Comparison of ENCODE assay signal across 8 cellular contexts in the genomic region with DNA sequence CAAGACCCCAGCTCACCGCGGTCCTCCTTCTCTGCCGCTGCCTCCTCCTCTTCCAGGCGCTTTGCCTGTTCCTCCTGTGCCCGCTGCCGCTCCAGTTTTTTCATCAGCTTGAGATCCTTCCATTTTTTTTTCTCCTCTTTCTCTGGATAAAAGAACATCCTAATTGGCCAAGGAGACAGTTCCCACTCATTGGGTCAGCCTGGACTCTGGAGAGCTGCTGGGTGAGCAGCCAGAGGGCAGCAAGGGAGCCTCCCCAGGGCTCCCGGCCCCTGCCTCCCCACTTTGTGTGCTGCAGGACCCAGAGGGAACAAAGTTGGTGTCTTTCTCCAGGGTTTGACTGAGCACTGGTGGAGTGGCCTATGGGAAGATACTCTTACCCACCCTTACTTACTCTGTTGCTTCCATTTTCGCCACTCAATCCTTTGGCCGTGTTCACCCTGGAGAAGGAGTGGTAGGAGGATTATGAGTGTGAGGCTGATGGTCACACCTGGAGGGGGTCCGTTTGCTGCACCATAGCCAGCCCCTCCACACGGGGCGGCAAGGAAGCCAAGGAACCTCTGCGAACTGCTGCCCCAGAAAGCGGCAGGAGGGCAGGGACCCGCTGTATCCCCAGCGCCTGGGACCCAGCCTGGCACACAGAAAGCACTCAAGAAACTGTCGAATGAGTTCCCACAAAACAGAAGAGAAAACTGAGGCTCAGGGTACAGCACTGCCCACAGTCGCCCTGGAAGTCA. TPM values are rescaled to one million over a fixed set of nuclear protein-coding genes. Genes with fewer than 3 reads are reported as not detected.
DNase-seq lines count a peak whose midpoint lies in the region; ATAC-seq, FAIRE-seq and TF ChIP-seq lines count a peak whose summit lies in the region.

No MANE protein-coding gene starts in this region.

- BruUV-seq in K562 (replicated peaks; lab: Mats Ljungman, UMichigan) = TSS peak; percentile 54

- TF ChIP-seq POLR2A in K562 (conservative IDR thresholded peaks at IDR 0.05) (no peak), GM18505 (IDR thresholded peaks at IDR 0.05; ENCODE audit: borderline replicate concordance, extremely low read depth, insufficient read depth, insufficient read length) (no peak)

- peak overlapping the region; percentile 95 for H3K56ac ChIP-seq in mesendoderm (ENCODE audit: low read length)

- peak overlapping the region; percentile 82 for H3K9ac ChIP-seq in ES-I3 (ENCODE audit: low read depth, low read length)
- H3K9ac ChIP-seq in K562 (ENCODE audit: insufficient read depth in 1 of 2, low read depth in 2 of 2, low read length in 2 of 2) = peak overlapping the region; percentile 82 to 97
- peak overlapping the region; percentile 90 for H3K9ac ChIP-seq in mesendoderm (ENCODE audit: low read length)

- no peak overlapping the region for H3K18ac ChIP-seq in mesendoderm (ENCODE audit: low read length)

- H3K36me3 ChIP-seq in ES-I3 (ENCODE audit: insufficient read depth, low read length) = peaks cover 16% of the 10 kb centered on the region; the same call in 1 of the 2 replicates
- peaks cover 59% of the 10 kb centered on the region; the same call in 2 of the 3 replicates for H3K36me3 ChIP-seq in K562 (ENCODE audit: control insufficient read depth, insufficient read depth, low read length)
- H3K36me3 ChIP-seq in mesendoderm (ENCODE audit: control insufficient read depth, insufficient read depth, low read length) = peaks cover 9% of the 10 kb centered on the region

- peak overlapping the region; percentile 92 for H3K4me2 ChIP-seq in K562 (ENCODE audit: insufficient read depth, low read length)
- H3K4me2 ChIP-seq in mesendoderm (ENCODE audit: low read length) = peak overlapping the region; percentile 85

- H3K4me3 ChIP-seq in K562 = peak overlapping the region; percentile 80
- peak overlapping the region; percentile 86 for H3K4me3 ChIP-seq in mesendoderm (ENCODE audit: low read length)

- peak in 1 of 3 experiments; percentile 18; a peak in 2 of 6 replicates for TF ChIP-seq CTCF in K562 (IDR thresholded peaks at IDR 0.05 in 2 of 3, conservative IDR thresholded peaks at IDR 0.05 in 1 of 3; ENCODE audit: insufficient read depth in 2 of 3, low read depth in 1 of 3, low read length in 3 of 3)

- H4K5ac ChIP-seq in mesendoderm (ENCODE audit: low read length) = no peak overlapping the region

- ATAC-seq in HG03175 (IDR thresholded peaks at IDR 0.05; ENCODE audit: unreplicated experiment) (peak; percentile 11), K562 (peak; percentile 14), GM18505 (IDR thresholded peaks at IDR 0.05; ENCODE audit: unreplicated experiment) (no peak), HG03432 (IDR thresholded peaks at IDR 0.05; ENCODE audit: unreplicated experiment) (no peak)

- WGBS in K562 (ENCODE audit: insufficient coverage, low coverage, missing lambda C conversion rate) = 24% methylated on average over 18 of the region's 18 CpGs
- no CpG with 5 or more reads among the region's 18 CpGs for WGBS in mesendoderm (ENCODE audit: extremely low coverage, insufficient coverage, low lambda C conversion rate)

- peak overlapping the region; percentile 82 for H2AFZ ChIP-seq in K562 (ENCODE audit: low read depth, low read length)

- H3K79me1 ChIP-seq in mesendoderm (ENCODE audit: low read length) = peaks cover 8% of the 10 kb centered on the region

- H3K4me1 ChIP-seq in ES-I3 (ENCODE audit: insufficient read depth, low read length) (no peaks in the 10 kb centered on the region), K562 (replicated peaks in 1 of 2; ENCODE audit: control insufficient read depth in 2 of 2, insufficient read depth in 2 of 2, low read length in 2 of 2) (peaks cover 5 to 36% of the 10 kb centered on the region in 2 experiments; a peak in 4 of 5 replicates), mesendoderm (ENCODE audit: control insufficient read depth, low read depth, low read length) (no peaks in the 10 kb centered on the region)

- intact Hi-C loops in K562 (cut with micrococcal nuclease) = loop anchor here (1.0 kb wide), 1 partner anchor 16 kb away; no protein-coding TSS in a partner anchor

- H3K79me2 ChIP-seq in K562 (ENCODE audit: control insufficient read depth, insufficient read depth, low read length) = peaks cover 17% of the 10 kb centered on the region
- peaks cover 7% of the 10 kb centered on the region for H3K79me2 ChIP-seq in mesendoderm (ENCODE audit: control insufficient read depth, insufficient read depth, low read length)

- H3K27me3 ChIP-seq in K562 (ENCODE audit: control insufficient read depth in 2 of 2, insufficient read depth in 2 of 2, low read length in 2 of 2) (no peaks in the 10 kb centered on the region), mesendoderm (ENCODE audit: insufficient read depth, low read length, poor library complexity) (no peaks in the 10 kb centered on the region)

- CTCF ChIA-PET in K562 (lab: Yijun Ruan, JAX; ENCODE audit: low intra/inter-chr PET ratio) = no interaction called here

- TF ChIP-seq RAD21 in K562 (CRISPR knock-in tag; conservative IDR thresholded peaks at IDR 0.05 in 1 of 2, IDR thresholded peaks at IDR 0.05 in 1 of 2) = no peak

- H3K27ac ChIP-seq in K562 (ENCODE audit: extremely low read depth, low read depth, low read length) = peak overlapping the region; percentile 73
- H3K27ac ChIP-seq in mesendoderm (ENCODE audit: low read depth, low read length) = peak overlapping the region; percentile 46

- POLR2A ChIA-PET in K562 (lab: Yijun Ruan, JAX) = interaction anchor here (0.6 to 2.6 kb wide), 7 partner anchors 8 to 274 kb away, joined by 3 to 48 read pairs (median 3); a partner anchor contains a TSS

- no peak overlapping the region for H4K8ac ChIP-seq in mesendoderm (ENCODE audit: low read depth, low read length)

- no peak overlapping the region for H2BK15ac ChIP-seq in mesendoderm (replicated peaks; ENCODE audit: low read depth)

- no peaks in the 10 kb centered on the region for H4K20me1 ChIP-seq in K562 (replicated peaks; ENCODE audit: control insufficient read depth, insufficient read depth, low read length)

- no peak overlapping the region for H2BK120ac ChIP-seq in mesendoderm (ENCODE audit: low read depth, low read length)

- H2BK5ac ChIP-seq in mesendoderm (ENCODE audit: low read length) = no peak overlapping the region

- H3K9me3 ChIP-seq in ES-I3 (ENCODE audit: control insufficient read depth, insufficient read depth, low read length) (no peaks in the 10 kb centered on the region), K562 (replicated peaks; ENCODE audit: control insufficient read depth, insufficient read depth, low read depth, low read length) (no peaks in the 10 kb centered on the region)

- no peak overlapping the region for H2AK5ac ChIP-seq in mesendoderm (ENCODE audit: low read length)

- H3K23ac ChIP-seq in mesendoderm (ENCODE audit: low read length) = no peak overlapping the region

- in situ Hi-C loops in K562 (cut with MboI) = no loop called here

- no peak for TF ChIP-seq EP300 in K562 (IDR thresholded peaks at IDR 0.05; ENCODE audit: low read length)

- FAIRE-seq in K562 (lab: Jason Lieb, UNC) = no peak

- peak overlapping the region; percentile 66 for H3K4ac ChIP-seq in mesendoderm (ENCODE audit: low read depth, low read length)

- peak in 1 of 4 experiments; percentile 30 for DNase-seq in K562 (ENCODE audit: extremely low read depth in 1 of 4, low spot score in 3 of 4)
- no peak for DNase-seq in mesendoderm
- DNase-seq in DMS79 treated with DMSO at 0.1 percent for 48 hours (lab: John Stamatoyannopoulos, UW) = no peak
- DNase-seq in SIG-M5 treated with dmso at 0.1 percent for 504 hours (lab: John Stamatoyannopoulos, UW; ENCODE audit: unreplicated experiment) = no peak

- H3K9me1 ChIP-seq in K562 (ENCODE audit: control insufficient read depth, insufficient read depth, low read length) = no peaks in the 10 kb centered on the region

RNA-seq across cellular contexts. Expression of a gene that starts 0.7 kb away (rescaled TPM):
- 36.0 and 123 TPM in 2 replicates for total RNA-seq in K562 (2011; cell fraction: chromatin; rRNA removed; ENCODE audit: low replicate concordance)
- 67.4 and 74.2 TPM in 2 replicates for total RNA-seq in K562 (2011; cell fraction: nucleolus; rRNA removed)
- total RNA-seq in K562 (2011; cell fraction: nucleoplasm; rRNA removed) = 36.3 and 47.1 TPM in 2 replicates
- total RNA-seq in K562 (2014; rRNA removed) (42.9 and 51.1 TPM in 2 replicates), K562 (2014; rRNA removed; fragmentation: Illumina TruSeq; extraction: Trizol) (12.1 and 20.6 TPM in 2 replicates), K562 (2015; rRNA removed; fragmentation: Illumina TruSeq; extraction: Trizol) (29.5 and 33.6 TPM in 2 replicates), K562 (2021) (121 and 133 TPM in 2 replicates)
- polyA plus RNA-seq in K562 (2011; rRNA removed) (50.5 and 79.2 TPM in 2 replicates), K562 (2014; fragmentation: Illumina TruSeq; extraction: Trizol) (37.4 and 49.5 TPM in 2 replicates), K562 (2014; fragmentation: Nextera tagmentation; extraction: Ambion mirVana) (10 to 100 TPM; 10.6 to 13.2 TPM), K562 (2014; rRNA removed) (45.2 and 71.9 TPM in 2 replicates)
- polyA plus RNA-seq in K562 (2011; cell fraction: cytosol; rRNA removed) = 59.3 and 94.1 TPM in 2 replicates
- 201 and 270 TPM in 2 replicates for polyA plus RNA-seq in K562 (2011; cell fraction: nucleus; rRNA removed)
- polyA plus RNA-seq in K562 (2012) = 54.2 and 74.3 TPM in 2 replicates
- polyA minus RNA-seq in K562 (2011; rRNA and poly(A)+ RNA removed) = 20.6 and 27.5 TPM in 2 replicates
- polyA minus RNA-seq in K562 (2011; cell fraction: cytosol; rRNA and poly(A)+ RNA removed) = 24.1 and 29.0 TPM in 2 replicates
- polyA minus RNA-seq in K562 (2011; cell fraction: nucleus; rRNA and poly(A)+ RNA removed) = 23.0 and 42.3 TPM in 2 replicates
- polyA plus RNA-seq in mesendoderm (2013, experiment 1 of 2) = 22.9 TPM
- 22.4 TPM for polyA plus RNA-seq in mesendoderm (2013, experiment 2 of 2)

RNA-seq across cellular contexts. Expression of a gene that starts 10.6 kb away (rescaled TPM):
- total RNA-seq in K562 (2011; cell fraction: chromatin; rRNA removed; ENCODE audit: low replicate concordance) = 4.9 and 20.6 TPM in 2 replicates
- 39.7 and 40.4 TPM in 2 replicates for total RNA-seq in K562 (2011; cell fraction: nucleolus; rRNA removed)
- total RNA-seq in K562 (2011; cell fraction: nucleoplasm; rRNA removed) = 11.4 and 14.2 TPM in 2 replicates
- total RNA-seq in K562 (2014; rRNA removed) (91.0 and 99.6 TPM in 2 replicates), K562 (2014; rRNA removed; fragmentation: Illumina TruSeq; extraction: Trizol) (6.3 and 8.8 TPM in 2 replicates), K562 (2015; rRNA removed; fragmentation: Illumina TruSeq; extraction: Trizol) (25.5 and 26.3 TPM in 2 replicates), K562 (2021) (83.2 and 84.9 TPM in 2 replicates)
- polyA plus RNA-seq in K562 (2011; rRNA removed) (30.0 and 42.1 TPM in 2 replicates), K562 (2014; fragmentation: Illumina TruSeq; extraction: Trizol) (8.7 and 16.3 TPM in 2 replicates), K562 (2014; fragmentation: Nextera tagmentation; extraction: Ambion mirVana) (1 to 10 TPM; 1.2 to 3.8 TPM), K562 (2014; rRNA removed) (77.2 and 80.2 TPM in 2 replicates)
- polyA plus RNA-seq in K562 (2011; cell fraction: cytosol; rRNA removed) = 52.4 and 156 TPM in 2 replicates
- polyA plus RNA-seq in K562 (2011; cell fraction: nucleus; rRNA removed) = 58.2 and 77.0 TPM in 2 replicates
- polyA plus RNA-seq in K562 (2012) = 34.3 and 45.7 TPM in 2 replicates
- polyA minus RNA-seq in K562 (2011; rRNA and poly(A)+ RNA removed) = 10.2 and 12.4 TPM in 2 replicates
- polyA minus RNA-seq in K562 (2011; cell fraction: cytosol; rRNA and poly(A)+ RNA removed) = 23.4 and 24.1 TPM in 2 replicates
- 16.2 and 20.6 TPM in 2 replicates for polyA minus RNA-seq in K562 (2011; cell fraction: nucleus; rRNA and poly(A)+ RNA removed)
- polyA plus RNA-seq in mesendoderm (2013, experiment 1 of 2) = 9.6 TPM
- 9.5 TPM for polyA plus RNA-seq in mesendoderm (2013, experiment 2 of 2)

RNA-seq across cellular contexts. Expression of a gene that starts 41.8 kb away (rescaled TPM):
- total RNA-seq in K562 (2011; cell fraction: chromatin; rRNA removed; ENCODE audit: low replicate concordance) = 18.2 and 40.1 TPM in 2 replicates
- total RNA-seq in K562 (2011; cell fraction: nucleolus; rRNA removed) = 20.8 and 24.3 TPM in 2 replicates
- total RNA-seq in K562 (2011; cell fraction: nucleoplasm; rRNA removed) = 19.8 and 21.3 TPM in 2 replicates
- 9.9 and 16.6 TPM in 2 replicates for total RNA-seq in K562 (2014; rRNA removed)
- total RNA-seq in K562 (2014; rRNA removed; fragmentation: Illumina TruSeq; extraction: Trizol) = 8.0 and 10.5 TPM in 2 replicates
- total RNA-seq in K562 (2015; rRNA removed; fragmentation: Illumina TruSeq; extraction: Trizol) = 11.4 TPM in 2 replicates
- total RNA-seq in K562 (2021) = 24.4 and 27.5 TPM in 2 replicates
- 21.7 and 24.9 TPM in 2 replicates for polyA plus RNA-seq in K562 (2011; rRNA removed)
- polyA plus RNA-seq in K562 (2011; cell fraction: cytosol; rRNA removed) = 22.3 and 28.3 TPM in 2 replicates
- 27.4 and 32.4 TPM in 2 replicates for polyA plus RNA-seq in K562 (2011; cell fraction: nucleus; rRNA removed)
- polyA plus RNA-seq in K562 (2012) = 22.9 and 34.5 TPM in 2 replicates
- polyA plus RNA-seq in K562 (2014; fragmentation: Illumina TruSeq; extraction: Trizol) = 28.7 and 30.5 TPM in 2 replicates
- polyA plus RNA-seq in K562 (2014; fragmentation: Nextera tagmentation; extraction: Ambion mirVana) = 1 to 10 TPM; 2.3 to 3.0 TPM
- 14.3 and 18.6 TPM in 2 replicates for polyA plus RNA-seq in K562 (2014; rRNA removed)
- polyA minus RNA-seq in K562 (2011; rRNA and poly(A)+ RNA removed) = 15.3 and 16.0 TPM in 2 replicates
- 6.4 and 6.9 TPM in 2 replicates for polyA minus RNA-seq in K562 (2011; cell fraction: cytosol; rRNA and poly(A)+ RNA removed)
- 7.1 and 10.0 TPM in 2 replicates for polyA minus RNA-seq in K562 (2011; cell fraction: nucleus; rRNA and poly(A)+ RNA removed)
- 19.4 TPM for polyA plus RNA-seq in mesendoderm (2013, experiment 1 of 2)
- 19.3 TPM for polyA plus RNA-seq in mesendoderm (2013, experiment 2 of 2)

RNA-seq across cellular contexts. Expression of a gene that starts 52.9 kb away (rescaled TPM):
- 34.0 and 59.4 TPM in 2 replicates for total RNA-seq in K562 (2011; cell fraction: chromatin; rRNA removed; ENCODE audit: low replicate concordance)
- total RNA-seq in K562 (2011; cell fraction: nucleolus; rRNA removed) = 26.8 and 33.7 TPM in 2 replicates
- 23.8 and 32.1 TPM in 2 replicates for total RNA-seq in K562 (2011; cell fraction: nucleoplasm; rRNA removed)
- 11.1 and 16.0 TPM in 2 replicates for total RNA-seq in K562 (2014; rRNA removed)
- total RNA-seq in K562 (2014; rRNA removed; fragmentation: Illumina TruSeq; extraction: Trizol) = 6.5 and 8.8 TPM in 2 replicates
- 8.5 and 9.2 TPM in 2 replicates for total RNA-seq in K562 (2015; rRNA removed; fragmentation: Illumina TruSeq; extraction: Trizol)
- total RNA-seq in K562 (2021) = 11.7 and 14.7 TPM in 2 replicates
- 16.1 and 20.2 TPM in 2 replicates for polyA plus RNA-seq in K562 (2011; rRNA removed)
- 21.7 and 22.5 TPM in 2 replicates for polyA plus RNA-seq in K562 (2011; cell fraction: cytosol; rRNA removed)
- polyA plus RNA-seq in K562 (2011; cell fraction: nucleus; rRNA removed) = 41.4 and 54.7 TPM in 2 replicates
- polyA plus RNA-seq in K562 (2012) = 9.8 and 19.5 TPM in 2 replicates
- polyA plus RNA-seq in K562 (2014; fragmentation: Illumina TruSeq; extraction: Trizol) = 13.4 and 14.8 TPM in 2 replicates
- polyA plus RNA-seq in K562 (2014; fragmentation: Nextera tagmentation; extraction: Ambion mirVana) = 10 to 100 TPM in 1 of 2 experiments, 1 to 10 TPM in 1; 6.4 to 11.0 TPM
- 16.8 and 21.8 TPM in 2 replicates for polyA plus RNA-seq in K562 (2014; rRNA removed)
- polyA minus RNA-seq in K562 (2011; rRNA and poly(A)+ RNA removed) = 6.0 and 7.0 TPM in 2 replicates
- polyA minus RNA-seq in K562 (2011; cell fraction: cytosol; rRNA and poly(A)+ RNA removed) = 5.9 and 6.1 TPM in 2 replicates
- polyA minus RNA-seq in K562 (2011; cell fraction: nucleus; rRNA and poly(A)+ RNA removed) = 6.3 and 7.3 TPM in 2 replicates
- 4.8 TPM for polyA plus RNA-seq in mesendoderm (2013, experiment 1 of 2)
- 5.4 TPM for polyA plus RNA-seq in mesendoderm (2013, experiment 2 of 2)

RNA-seq across cellular contexts. Expression of a gene that starts 53.0 kb away (rescaled TPM):
- total RNA-seq in K562 (2011; cell fraction: chromatin; rRNA removed; ENCODE audit: low replicate concordance) = 23.0 and 71.8 TPM in 2 replicates
- total RNA-seq in K562 (2011; cell fraction: nucleolus; rRNA removed) = 46.7 and 55.7 TPM in 2 replicates
- 50.5 and 51.6 TPM in 2 replicates for total RNA-seq in K562 (2011; cell fraction: nucleoplasm; rRNA removed)
- 15.3 and 17.2 TPM in 2 replicates for total RNA-seq in K562 (2014; rRNA removed)
- total RNA-seq in K562 (2014; rRNA removed; fragmentation: Illumina TruSeq; extraction: Trizol) = 5.5 and 6.4 TPM in 2 replicates
- total RNA-seq in K562 (2015; rRNA removed; fragmentation: Illumina TruSeq; extraction: Trizol) = 8.4 TPM in 2 replicates
- total RNA-seq in K562 (2021) = 23.5 and 24.7 TPM in 2 replicates
- polyA plus RNA-seq in K562 (2011; rRNA removed) = 8.9 and 11.5 TPM in 2 replicates
- 12.9 and 17.9 TPM in 2 replicates for polyA plus RNA-seq in K562 (2011; cell fraction: cytosol; rRNA removed)
- polyA plus RNA-seq in K562 (2011; cell fraction: nucleus; rRNA removed) = 10.0 and 13.2 TPM in 2 replicates
- polyA plus RNA-seq in K562 (2012) = 14.0 and 15.6 TPM in 2 replicates
- polyA plus RNA-seq in K562 (2014; fragmentation: Illumina TruSeq; extraction: Trizol) = 14.0 and 19.8 TPM in 2 replicates
- polyA plus RNA-seq in K562 (2014; fragmentation: Nextera tagmentation; extraction: Ambion mirVana) = 1 to 10 TPM; 2.9 to 3.5 TPM
- polyA plus RNA-seq in K562 (2014; rRNA removed) = 13.4 and 15.4 TPM in 2 replicates
- 13.2 and 19.4 TPM in 2 replicates for polyA minus RNA-seq in K562 (2011; rRNA and poly(A)+ RNA removed)
- polyA minus RNA-seq in K562 (2011; cell fraction: cytosol; rRNA and poly(A)+ RNA removed) = 13.9 and 15.2 TPM in 2 replicates
- 7.0 and 8.6 TPM in 2 replicates for polyA minus RNA-seq in K562 (2011; cell fraction: nucleus; rRNA and poly(A)+ RNA removed)
- 52.4 TPM for polyA plus RNA-seq in mesendoderm (2013, experiment 1 of 2)
- polyA plus RNA-seq in mesendoderm (2013, experiment 2 of 2) = 53.7 TPM

Comparison
In these comparisons a context has a peak if more than half of its experiments do, and no peak if none do; other contexts are left out.
1. ATAC-seq: peak in HG03175 (single experiment) and K562 (single experiment); none in GM18505 (single experiment) and HG03432 (single experiment).
2. Peak in every context shown above with its lines, with median percentiles within 50 percentile points of each other: H3K9ac ChIP-seq.